In the genomic region with DNA sequence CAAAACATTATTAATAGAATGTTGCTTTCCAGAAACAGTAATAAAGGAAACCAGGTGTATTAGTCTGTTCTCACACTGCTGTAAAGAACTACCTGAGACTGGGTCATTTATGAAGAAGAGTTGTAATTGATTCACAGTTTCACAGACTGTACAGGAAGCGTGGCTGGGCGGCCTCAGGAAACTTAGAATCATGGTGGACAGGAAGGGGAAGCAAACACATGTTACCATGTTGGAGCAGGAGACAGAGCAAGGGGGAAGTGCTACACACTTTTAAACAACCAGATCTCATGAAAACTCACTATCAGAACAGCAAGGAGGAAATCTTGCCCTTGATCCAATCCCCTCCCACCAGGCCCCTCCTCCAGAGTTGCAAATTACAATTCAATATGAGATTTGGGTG, we compare ENCODE assay signal across 23 cellular contexts.
"Had no signal": no experiment of that assay in that cellular context is flagged by ENCODE, and none has a peak within 500 bp of the region (broad histone marks: within the 10 kb centered on the region; RNA-seq: fewer than 3 reads in every experiment).

No MANE protein-coding gene starts in this region.

- H3K9ac ChIP-seq: KMS-11 had no signal

- H3K36me3 ChIP-seq: SJCRH30 had no signal

- H3K4me3 ChIP-seq: K562, SJCRH30 had no signal

- H3K27me3 ChIP-seq: SJCRH30 had no signal

- H3K36me3 Mint-ChIP-seq: IgD-negative memory B cell had no signal

- H3K9me3 ChIP-seq: SJCRH30 had no signal

- H3K4me2 ChIP-seq: KMS-11 had no signal

- H3K27me3 Mint-ChIP-seq: IgD-negative memory B cell had no signal

- H3K27ac Mint-ChIP-seq: IgD-negative memory B cell had no signal

- H3K4me1 Mint-ChIP-seq: IgD-negative memory B cell had no signal

- FAIRE-seq: HTR-8/SVneo, K562 had no signal

- H3K4me1 ChIP-seq: SJCRH30 had no signal

- H3K27ac ChIP-seq: HL-60, KMS-11, RWPE1, SJCRH30 had no signal

- H3K4me3 Mint-ChIP-seq: IgD-negative memory B cell had no signal

- ATAC-seq: K562, Panc1, PC-3, SK-N-SH treated with all-trans-retinoic acid at 6 μM for 48 hours had no signal

- DNase-seq: MV-4-11, NCI-H1048, NCI-H1105 treated with DMSO at 0.1 percent for 48 hours, NCI-H1417 treated with DMSO at 0.1 percent for 48 hours, NCI-H146, NCI-H1694 treated with DMSO at 0.1 percent for 48 hours, NCI-H1930, NCI-H2081, NCI-H2107, NCI-H2227 treated with DMSO at 0.1 percent for 48 hours, NCI-H524, NCI-H526 treated with DMSO at 0.1 percent for 48 hours, NCI-H748 treated with DMSO at 0.1 percent for 48 hours, PC-3, SJCRH30 had no signal
